In genomic region chr4:107742196-107742595, GRCh38 we compare ENCODE assay signal across 23 cellular contexts. TPM values are rescaled to one million over a fixed set of nuclear protein-coding genes. Genes with fewer than 3 reads are reported as not detected.
DNase-seq lines count a peak whose midpoint lies in the region; ATAC-seq, FAIRE-seq and TF ChIP-seq lines count a peak whose summit lies in the region.
"Had no signal": no experiment of that assay in that cellular context is flagged by ENCODE, and none has a peak within 500 bp of the region (broad histone marks: within the 10 kb centered on the region; RNA-seq: fewer than 3 reads in every experiment).

No MANE protein-coding gene starts in this region.

- POLR2A ChIA-PET in K562 (lab: Yijun Ruan, JAX): no interaction called here

- TF ChIP-seq RAD21 in K562 (CRISPR knock-in tag; conservative IDR thresholded peaks at IDR 0.05 in 1 of 2, IDR thresholded peaks at IDR 0.05 in 1 of 2): no peak

- peak; percentile 17 for FAIRE-seq in GM12892 (lab: Jason Lieb, UNC)
- no peak for FAIRE-seq in K562 (lab: Jason Lieb, UNC)
- FAIRE-seq: D721Med, GM12878, GM18507, H1 had no signal

- no peak overlapping the region for H3K4me2 ChIP-seq in K562 (ENCODE audit: insufficient read depth, low read length)
- H3K4me2 ChIP-seq: BLaER1 treated with 17β-estradiol and CSF1 and Interleukin-3, amounts not matched to agents 10 nM and 100 nM had no signal

- ATAC-seq in K562: no peak
- no peak for ATAC-seq in GM21723 (IDR thresholded peaks at IDR 0.05; ENCODE audit: unreplicated experiment)
- ATAC-seq: GM12878 had no signal

- no peaks in the 10 kb centered on the region for H3K36me3 ChIP-seq in K562 (ENCODE audit: control insufficient read depth, insufficient read depth, low read length)
- H3K36me3 ChIP-seq: BE2C; BLaER1 treated with 17β-estradiol and CSF1 and Interleukin-3, amounts not matched to agents 10 nM and 100 nM had no signal

- no peaks in the 10 kb centered on the region for H3K36me3 Mint-ChIP-seq in nephron (ENCODE audit: low read depth)
- H3K36me3 Mint-ChIP-seq: CD14-positive monocyte; CD8-positive, alpha-beta memory T cell had no signal

- peaks cover 6% of the 10 kb centered on the region for H3K9me3 Mint-ChIP-seq in nephron
- H3K9me3 Mint-ChIP-seq: CD4-positive, alpha-beta T cell had no signal

- H3K27me3 ChIP-seq in K562 (ENCODE audit: control insufficient read depth in 2 of 2, insufficient read depth in 2 of 2, low read length in 2 of 2): no peaks in the 10 kb centered on the region
- H3K27me3 ChIP-seq: BE2C; BLaER1 treated with 17β-estradiol and CSF1 and Interleukin-3, amounts not matched to agents 10 nM and 100 nM had no signal

- no peak overlapping the region for H2AFZ ChIP-seq in K562 (ENCODE audit: low read depth, low read length)

- TF ChIP-seq EP300 in K562 (IDR thresholded peaks at IDR 0.05; ENCODE audit: low read length): no peak

- H3K4me3 Mint-ChIP-seq in nephron: no peak overlapping the region
- H3K4me3 Mint-ChIP-seq: CD14-positive monocyte; CD4-positive, alpha-beta T cell; CD8-positive, alpha-beta memory T cell had no signal

- H4K20me1 ChIP-seq in K562 (replicated peaks; ENCODE audit: control insufficient read depth, insufficient read depth, low read length): no peaks in the 10 kb centered on the region
- H4K20me1 ChIP-seq: BLaER1 treated with 17β-estradiol and CSF1 and Interleukin-3, amounts not matched to agents 10 nM and 100 nM had no signal

- DNase-seq in GM12892 (ENCODE audit: insufficient read length) (no peak), K562 (ENCODE audit: extremely low read depth in 1 of 4, low spot score in 3 of 4) (no peak), AG20443 (ENCODE audit: low spot score) (no peak), mesenteric fat pad (ENCODE audit: low spot score) (no peak)
- DNase-seq: AML-193; BE2C; CD4-positive, alpha-beta T cell; CD8-positive, alpha-beta memory T cell; DMS 273 treated with DMSO at 0.1 percent for 48 hours; DMS79; EL; GDM1; GM23248; H7; HCEC 1CT had no signal

- no peak for TF ChIP-seq CTCF in K562 (IDR thresholded peaks at IDR 0.05 in 2 of 3, conservative IDR thresholded peaks at IDR 0.05 in 1 of 3; ENCODE audit: insufficient read depth in 2 of 3, low read depth in 1 of 3, low read length in 3 of 3)
- TF ChIP-seq CTCF in nephron (IDR thresholded peaks at IDR 0.05; ENCODE audit: unreplicated experiment in 3 of 3): no peak

- H3K4me1 Mint-ChIP-seq in nephron: peaks cover 30% of the 10 kb centered on the region
- H3K4me1 Mint-ChIP-seq: CD14-positive monocyte; CD8-positive, alpha-beta memory T cell had no signal

- intact Hi-C loops in K562 (cut with micrococcal nuclease): no loop called here

- in situ Hi-C loops in K562 (cut with MboI): no loop called here

- H3K9me1 ChIP-seq in K562 (ENCODE audit: control insufficient read depth, insufficient read depth, low read length): no peaks in the 10 kb centered on the region

- H3K9ac ChIP-seq in K562 (ENCODE audit: insufficient read depth in 1 of 2, low read depth in 2 of 2, low read length in 2 of 2): no peak overlapping the region
- H3K9ac ChIP-seq: BLaER1 treated with 17β-estradiol and CSF1 and Interleukin-3, amounts not matched to agents 10 nM and 100 nM; GM23248 had no signal

- H3K27me3 Mint-ChIP-seq in nephron (ENCODE audit: low read depth): no peaks in the 10 kb centered on the region

- H3K79me2 ChIP-seq in K562 (ENCODE audit: control insufficient read depth, insufficient read depth, low read length): no peaks in the 10 kb centered on the region

- TF ChIP-seq POLR2A in GM12892 (IDR thresholded peaks at IDR 0.05; ENCODE audit: low read depth, low read length) (no peak), K562 (conservative IDR thresholded peaks at IDR 0.05) (no peak)

- H3K27ac Mint-ChIP-seq in nephron: peak overlapping the region in 2 of 3 experiments; percentile 4 to 7
- H3K27ac Mint-ChIP-seq: CD14-positive monocyte; CD4-positive, alpha-beta T cell; CD8-positive, alpha-beta memory T cell had no signal

- H3K27ac ChIP-seq in K562 (ENCODE audit: extremely low read depth, low read depth, low read length): no peak overlapping the region
- H3K27ac ChIP-seq: BLaER1 treated with 17β-estradiol and CSF1 and Interleukin-3, amounts not matched to agents 10 nM and 100 nM had no signal

- peaks cover 2% of the 10 kb centered on the region; the same call in 1 of the 2 replicates for H3K9me3 ChIP-seq in K562 (replicated peaks; ENCODE audit: control insufficient read depth, insufficient read depth, low read depth, low read length)
- H3K9me3 ChIP-seq: BE2C had no signal

- no peak overlapping the region for H3K4me3 ChIP-seq in K562
- H3K4me3 ChIP-seq: BLaER1 treated with 17β-estradiol and CSF1 and Interleukin-3, amounts not matched to agents 10 nM and 100 nM; GM12878; GM23248 had no signal

- H3K4me1 ChIP-seq in K562 (replicated peaks in 1 of 2; ENCODE audit: control insufficient read depth in 2 of 2, insufficient read depth in 2 of 2, low read length in 2 of 2): no peaks in the 10 kb centered on the region
- H3K4me1 ChIP-seq: BLaER1 treated with 17β-estradiol and CSF1 and Interleukin-3, amounts not matched to agents 10 nM and 100 nM had no signal

- no TSS peak for BruUV-seq in K562 (replicated peaks; lab: Mats Ljungman, UMichigan)

- CTCF ChIA-PET in K562 (lab: Yijun Ruan, JAX; ENCODE audit: low intra/inter-chr PET ratio): no interaction called here

- 50% methylated on average over 1 of the region's 1 CpG for WGBS in K562 (ENCODE audit: insufficient coverage, low coverage, missing lambda C conversion rate)

TF ChIP-seq in K562, 482 proteins besides CTCF, POLR2A, EP300 and RAD21:
- TF ChIP-seq, protein P1, sequence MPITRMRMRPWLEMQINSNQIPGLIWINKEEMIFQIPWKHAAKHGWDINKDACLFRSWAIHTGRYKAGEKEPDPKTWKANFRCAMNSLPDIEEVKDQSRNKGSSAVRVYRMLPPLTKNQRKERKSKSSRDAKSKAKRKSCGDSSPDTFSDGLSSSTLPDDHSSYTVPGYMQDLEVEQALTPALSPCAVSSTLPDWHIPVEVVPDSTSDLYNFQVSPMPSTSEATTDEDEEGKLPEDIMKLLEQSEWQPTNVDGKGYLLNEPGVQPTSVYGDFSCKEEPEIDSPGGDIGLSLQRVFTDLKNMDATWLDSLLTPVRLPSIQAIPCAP (CRISPR knock-in tag; IDR thresholded peaks at IDR 0.05; ENCODE audit: borderline replicate concordance): no peak
- TF ChIP-seq MAFF (IDR thresholded peaks at IDR 0.05; ENCODE audit: low read length) (peak; percentile 58; the same call in 1 of the 2 replicates), ZNF41 (CRISPR knock-in tag; conservative IDR thresholded peaks at IDR 0.05) (no peak), DPF2 (IDR thresholded peaks at IDR 0.05) (no peak), C11orf30 (IDR thresholded peaks at IDR 0.05; ENCODE audit: low read depth) (peak; percentile 45; the same call in 1 of the 2 replicates), MAFG (tag; conservative IDR thresholded peaks at IDR 0.05) (0 out of 2 replicates have a peak, but pooled peaks have one; percentile 10), CHCHD3 (CRISPR knock-in tag; IDR thresholded peaks at IDR 0.05) (no peak), ARNT (IDR thresholded peaks at IDR 0.05) (no peak), ZBTB17 (CRISPR knock-in tag; IDR thresholded peaks at IDR 0.05) (no peak), MAFK (IDR thresholded peaks at IDR 0.05; ENCODE audit: low read length) (peak; percentile 56), ZNF316 (IDR thresholded peaks at IDR 0.05) (peak; percentile 66)

RNA-seq across cellular contexts. Expression of gene PAPSS1, which starts 22.2 kb away (rescaled TPM):
- 35.2 TPM for polyA plus RNA-seq in GM12892 (2012; ENCODE audit: missing spikeins)
- 12.8 and 15.1 TPM in 2 replicates for total RNA-seq in K562 (2011; cell fraction: chromatin; rRNA removed; ENCODE audit: low replicate concordance)
- 6.0 and 7.2 TPM in 2 replicates for total RNA-seq in K562 (2011; cell fraction: nucleolus; rRNA removed)
- 10.0 and 11.5 TPM in 2 replicates for total RNA-seq in K562 (2011; cell fraction: nucleoplasm; rRNA removed)
- total RNA-seq in K562 (2014; rRNA removed) (21.1 and 25.4 TPM in 2 replicates), K562 (2014; rRNA removed; fragmentation: Illumina TruSeq; extraction: Trizol) (38.5 and 40.1 TPM in 2 replicates), K562 (2015; rRNA removed; fragmentation: Illumina TruSeq; extraction: Trizol) (43.2 and 46.3 TPM in 2 replicates), K562 (2021) (32.1 and 35.0 TPM in 2 replicates), mesenteric fat pad (33.0 TPM)
- polyA plus RNA-seq in K562 (2011; rRNA removed) (50.4 and 71.7 TPM in 2 replicates), K562 (2014; fragmentation: Illumina TruSeq; extraction: Trizol) (35.1 and 41.9 TPM in 2 replicates), K562 (2014; fragmentation: Nextera tagmentation; extraction: Ambion mirVana) (10 to 100 TPM; 47.0 to 53.9 TPM), K562 (2014; rRNA removed) (29.4 and 39.3 TPM in 2 replicates)
- polyA plus RNA-seq in K562 (2011; cell fraction: cytosol; rRNA removed): 19.6 and 57.1 TPM in 2 replicates
- polyA plus RNA-seq in K562 (2011; cell fraction: nucleus; rRNA removed): 19.9 and 48.8 TPM in 2 replicates
- 49.9 and 59.4 TPM in 2 replicates for polyA plus RNA-seq in K562 (2012)
- 59.5 and 115 TPM in 2 replicates for polyA minus RNA-seq in K562 (2011; rRNA and poly(A)+ RNA removed)
- 20.5 and 26.2 TPM in 2 replicates for polyA minus RNA-seq in K562 (2011; cell fraction: cytosol; rRNA and poly(A)+ RNA removed)
- 16.0 and 48.9 TPM in 2 replicates for polyA minus RNA-seq in K562 (2011; cell fraction: nucleus; rRNA and poly(A)+ RNA removed)
